In the genomic region with DNA sequence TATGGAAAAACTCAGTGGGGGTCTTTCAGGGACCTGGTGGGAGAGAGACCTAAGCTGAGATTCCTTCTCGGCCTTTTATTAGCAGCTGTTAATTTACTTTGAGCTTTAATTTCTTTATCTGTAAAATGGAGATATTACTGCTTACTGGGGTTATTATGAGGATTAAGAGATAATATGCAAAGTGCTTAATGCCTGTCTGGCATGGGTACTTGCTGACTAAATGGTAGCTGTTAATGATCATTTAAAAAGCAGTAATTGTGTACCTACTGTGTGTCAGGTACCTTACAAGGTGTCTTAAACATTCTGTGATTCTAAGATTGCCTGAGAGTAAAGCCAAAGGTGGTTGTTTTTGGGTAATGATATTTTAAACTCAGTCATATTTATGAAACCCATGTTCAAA, we compare ENCODE assay signal across 12 cellular contexts. TPM values are rescaled to one million over a fixed set of nuclear protein-coding genes. Genes with fewer than 3 reads are reported as not detected.
DNase-seq lines count a peak whose midpoint lies in the region; ATAC-seq, FAIRE-seq and TF ChIP-seq lines count a peak whose summit lies in the region.
"Had no signal": no experiment of that assay in that cellular context is flagged by ENCODE, and none has a peak within 500 bp of the region (broad histone marks: within the 10 kb centered on the region; RNA-seq: fewer than 3 reads in every experiment).

No MANE protein-coding gene starts in this region.

- TF ChIP-seq CTCF in HepG2 (CRISPR knock-in tag; IDR thresholded peaks at IDR 0.05), result no peak
- no peak for TF ChIP-seq CTCF in right lobe of liver (IDR thresholded peaks at IDR 0.05)
- no peak for TF ChIP-seq CTCF in nephron (IDR thresholded peaks at IDR 0.05; ENCODE audit: unreplicated experiment in 3 of 3)
- TF ChIP-seq CTCF in nephron progenitor cell (IDR thresholded peaks at IDR 0.05), result no peak

- peak overlapping the region; percentile 65 to 97 (median 90); a peak in 5 of 6 replicates for H3K4me3 ChIP-seq in HepG2 (replicated peaks in 1 of 3; ENCODE audit: insufficient read depth in 1 of 3, low read depth in 2 of 3, low read length in 3 of 3)
- H3K4me3 ChIP-seq in right lobe of liver, result no peak overlapping the region

- H3K9me3 Mint-ChIP-seq in effector memory CD8-positive, alpha-beta T cell, result no peaks in the 10 kb centered on the region
- H3K9me3 Mint-ChIP-seq in nephron (no peaks in the 10 kb centered on the region), nephron progenitor cell (no peaks in the 10 kb centered on the region)

- H3K9ac ChIP-seq in HepG2 (ENCODE audit: insufficient read depth, low read depth, low read length), result no peak overlapping the region

- WGBS in HepG2 (ENCODE audit: low lambda C conversion rate), result 90% methylated on average over 1 of the region's 1 CpG
- WGBS in right lobe of liver (ENCODE audit: insufficient coverage, low coverage, low lambda C conversion rate, missing lambda C conversion rate), result 50% methylated on average over 1 of the region's 1 CpG

- peak overlapping the region; percentile 85 to 89 for H3K4me3 Mint-ChIP-seq in effector memory CD8-positive, alpha-beta T cell
- H3K4me3 Mint-ChIP-seq in nephron (peak overlapping the region; percentile 85 to 91 (median 88)), nephron progenitor cell (no peak overlapping the region)

- no peak for FAIRE-seq in HepG2 (lab: Jason Lieb, UNC)
- FAIRE-seq: G401.6 had no signal

- POLR2A ChIA-PET in HepG2 (lab: Yijun Ruan, JAX), result interaction anchor here (1.0 to 5.2 kb wide), 4 partner anchors 10 to 35 kb away, joined by 3 to 88 read pairs (median 20); no protein-coding TSS in a partner anchor

- H3K36me3 ChIP-seq in HepG2 (replicated peaks in 1 of 2; ENCODE audit: control insufficient read depth in 1 of 2, insufficient read depth in 2 of 2, low read length in 2 of 2), result peaks cover 0 to 3% of the 10 kb centered on the region in 2 experiments; a peak in 2 of 5 replicates
- H3K36me3 ChIP-seq in right lobe of liver, result no peaks in the 10 kb centered on the region
- H3K36me3 ChIP-seq: left lung had no signal

- H3K4me1 Mint-ChIP-seq in effector memory CD8-positive, alpha-beta T cell (ENCODE audit: low read depth in 2 of 2), result peaks cover 62 to 65% of the 10 kb centered on the region in 2 donors
- H3K4me1 Mint-ChIP-seq in nephron, result peaks cover 16% of the 10 kb centered on the region
- H3K4me1 Mint-ChIP-seq in nephron progenitor cell, result peaks cover 22% of the 10 kb centered on the region

- DNase-seq in HepG2 (ENCODE audit: low spot score), result no peak
- no peak for DNase-seq in right lobe of liver
- no peak for DNase-seq in effector memory CD8-positive, alpha-beta T cell
- no peak for DNase-seq in nephron progenitor cell
- no peak for DNase-seq in SW 1271 (lab: John Stamatoyannopoulos, UW)
- no peak for DNase-seq in NCI-H69 (lab: John Stamatoyannopoulos, UW)
- no peak for DNase-seq in islet precursor cell
- DNase-seq: left lung; NCI-H187; NK-92 treated with Interleukin-12 subunit alpha and Interleukin-12 subunit beta, amount 100 ng/mL, for 24 hours had no signal

- in situ Hi-C loops in HepG2 (cut with HindIII; ENCODE audit: extremely low pct_ligation_motif_present, low pct_unique_long_range_greater_than_20kb), result no loop called here

- H3K27ac ChIP-seq in HepG2 (ENCODE audit: extremely low read length, insufficient read depth, low read length) (no peak overlapping the region), right lobe of liver (no peak overlapping the region)

- ATAC-seq in HepG2 (no peak), right lobe of liver (no peak)
- no peak for ATAC-seq in effector memory CD8-positive, alpha-beta T cell (replicated peaks)
- ATAC-seq: left lung had no signal

- peaks cover 65% of the 10 kb centered on the region for H3K4me1 ChIP-seq in HepG2 (ENCODE audit: insufficient read depth, low read length)
- H3K4me1 ChIP-seq in right lobe of liver, result peaks cover 0 to 31% (median 6%) of the 10 kb centered on the region in 4 donors

- no peaks in the 10 kb centered on the region for H3K27me3 Mint-ChIP-seq in effector memory CD8-positive, alpha-beta T cell
- H3K27me3 Mint-ChIP-seq in nephron (ENCODE audit: low read depth) (peaks cover 58% of the 10 kb centered on the region), nephron progenitor cell (ENCODE audit: low read depth, poor library complexity) (peaks cover 43% of the 10 kb centered on the region)

- no peak for TF ChIP-seq POLR2A in HepG2 (IDR thresholded peaks at IDR 0.05; ENCODE audit: insufficient read depth in 1 of 2, low read depth in 2 of 2, low read length in 2 of 2)
- no peak for TF ChIP-seq POLR2A in right lobe of liver (IDR thresholded peaks at IDR 0.05)

- H3K4me2 ChIP-seq in HepG2 (ENCODE audit: low read depth, low read length), result peak overlapping the region; percentile 81

- CTCF ChIA-PET in HepG2 (lab: Yijun Ruan, JAX; ENCODE audit: low intra/inter-chr PET ratio, low total read pairs), result no interaction called here

- peaks cover 0 to 1% of the 10 kb centered on the region in 2 experiments; a peak in 1 of 5 replicates for H3K27me3 ChIP-seq in HepG2 (ENCODE audit: control insufficient read depth in 1 of 2, insufficient read depth in 2 of 2, low read length in 2 of 2)
- H3K27me3 ChIP-seq in right lobe of liver, result no peaks in the 10 kb centered on the region

- peak overlapping the region in 1 of 2 donors; percentile 77 for H3K27ac Mint-ChIP-seq in effector memory CD8-positive, alpha-beta T cell
- H3K27ac Mint-ChIP-seq in nephron (peak overlapping the region in 1 of 3 experiments; percentile 94), nephron progenitor cell (no peak overlapping the region)

- peaks cover 14% of the 10 kb centered on the region for H4K20me1 ChIP-seq in HepG2 (ENCODE audit: insufficient read depth, low read length)

- BruUV-seq in HepG2 (replicated peaks; lab: Mats Ljungman, UMichigan), result no TSS peak

- peaks cover 66% of the 10 kb centered on the region for H3K79me2 ChIP-seq in HepG2 (ENCODE audit: insufficient read depth, low read length)

- no peak for TF ChIP-seq RAD21 in HepG2 (CRISPR knock-in tag; IDR thresholded peaks at IDR 0.05)

- no peaks in the 10 kb centered on the region for H3K9me3 ChIP-seq in HepG2 (ENCODE audit: low read length)
- H3K9me3 ChIP-seq in right lobe of liver, result no peaks in the 10 kb centered on the region
- H3K9me3 ChIP-seq: left lung had no signal

- TF ChIP-seq EP300 in HepG2 (IDR thresholded peaks at IDR 0.05; ENCODE audit: low read depth in 2 of 2, low read length in 2 of 2) (no peak), HepG2 (CRISPR knock-in tag; IDR thresholded peaks at IDR 0.05; ENCODE audit: borderline replicate concordance) (no peak)

- no peak overlapping the region for H2AFZ ChIP-seq in HepG2 (ENCODE audit: low read length)

- intact Hi-C loops in HepG2 (cut with micrococcal nuclease; ENCODE audit: unreplicated experiment) (no loop called here), right lobe of liver (cut with DNase I) (no loop called here)

- peaks cover 4% of the 10 kb centered on the region for H3K36me3 Mint-ChIP-seq in effector memory CD8-positive, alpha-beta T cell (ENCODE audit: insufficient read depth)
- H3K36me3 Mint-ChIP-seq in nephron (ENCODE audit: low read depth), result no peaks in the 10 kb centered on the region
- H3K36me3 Mint-ChIP-seq in nephron progenitor cell (ENCODE audit: low read depth), result no peaks in the 10 kb centered on the region

TF ChIP-seq in HepG2, 621 proteins besides CTCF, POLR2A, EP300 and RAD21 (continues in another document):
- TF ChIP-seq ZKSCAN1 (IDR thresholded peaks at IDR 0.05; ENCODE audit: low read length), result peak; percentile 66
- TF ChIP-seq, protein P1, sequence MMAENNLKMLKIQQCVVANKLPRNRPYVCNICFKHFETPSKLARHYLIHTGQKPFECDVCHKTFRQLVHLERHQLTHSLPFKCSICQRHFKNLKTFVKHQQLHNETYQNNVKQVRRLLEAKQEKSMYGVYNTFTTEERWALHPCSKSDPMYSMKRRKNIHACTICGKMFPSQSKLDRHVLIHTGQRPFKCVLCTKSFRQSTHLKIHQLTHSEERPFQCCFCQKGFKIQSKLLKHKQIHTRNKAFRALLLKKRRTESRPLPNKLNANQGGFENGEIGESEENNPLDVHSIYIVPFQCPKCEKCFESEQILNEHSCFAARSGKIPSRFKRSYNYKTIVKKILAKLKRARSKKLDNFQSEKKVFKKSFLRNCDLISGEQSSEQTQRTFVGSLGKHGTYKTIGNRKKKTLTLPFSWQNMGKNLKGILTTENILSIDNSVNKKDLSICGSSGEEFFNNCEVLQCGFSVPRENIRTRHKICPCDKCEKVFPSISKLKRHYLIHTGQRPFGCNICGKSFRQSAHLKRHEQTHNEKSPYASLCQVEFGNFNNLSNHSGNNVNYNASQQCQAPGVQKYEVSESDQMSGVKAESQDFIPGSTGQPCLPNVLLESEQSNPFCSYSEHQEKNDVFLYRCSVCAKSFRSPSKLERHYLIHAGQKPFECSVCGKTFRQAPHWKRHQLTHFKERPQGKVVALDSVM (CRISPR knock-in tag; IDR thresholded peaks at IDR 0.05), result no peak
- TF ChIP-seq SOX6 (IDR thresholded peaks at IDR 0.05), result no peak
- TF ChIP-seq SOX6 (CRISPR knock-in tag; IDR thresholded peaks at IDR 0.05), result no peak
- no peak for TF ChIP-seq MTA1 (CRISPR knock-in tag; IDR thresholded peaks at IDR 0.05; ENCODE audit: borderline replicate concordance)
- TF ChIP-seq MYNN (CRISPR knock-in tag; IDR thresholded peaks at IDR 0.05; ENCODE audit: low read depth), result no peak

RNA-seq across cellular contexts. Expression of gene ITGA6, which starts 2.6 kb away (rescaled TPM):
- total RNA-seq in HepG2 (2016; rRNA removed; fragmentation: Illumina TruSeq; extraction: Trizol), result 49.6 and 92.5 TPM in 2 replicates
- total RNA-seq in HepG2 (2016; cell fraction: cytosol; rRNA removed; fragmentation: Illumina TruSeq; extraction: Trizol; ENCODE audit: low read depth), result 4.0 and 7.3 TPM in 2 replicates
- total RNA-seq in HepG2 (2016; cell fraction: insoluble cytoplasmic fraction; rRNA removed; fragmentation: Illumina TruSeq; extraction: Trizol), result 46.0 and 93.0 TPM in 2 replicates
- 20.1 and 25.4 TPM in 2 replicates for total RNA-seq in HepG2 (2016; cell fraction: membrane; rRNA removed; fragmentation: Illumina TruSeq; extraction: Trizol)
- 132 and 146 TPM in 2 replicates for total RNA-seq in HepG2 (2016; cell fraction: nucleus; rRNA removed; fragmentation: Illumina TruSeq; extraction: Trizol)
- polyA plus RNA-seq in HepG2 (2011; rRNA removed), result 21.6 and 24.0 TPM in 2 replicates
- 12.2 and 19.7 TPM in 2 replicates for polyA plus RNA-seq in HepG2 (2011; cell fraction: cytosol; rRNA removed)
- polyA plus RNA-seq in HepG2 (2011; cell fraction: nucleus; rRNA removed), result 24.5 and 30.3 TPM in 2 replicates
- polyA plus RNA-seq in HepG2 (2012), result 55.3 and 56.2 TPM in 2 replicates
- polyA plus RNA-seq in HepG2 (2016; cell fraction: cytosol; fragmentation: Illumina TruSeq; extraction: Trizol; ENCODE audit: low read depth), result 2.1 TPM in 2 replicates
- 27.1 and 28.5 TPM in 2 replicates for polyA plus RNA-seq in HepG2 (2016; cell fraction: insoluble cytoplasmic fraction; fragmentation: Illumina TruSeq; extraction: Trizol; ENCODE audit: low read depth)
- 5.3 and 7.3 TPM in 2 replicates for polyA plus RNA-seq in HepG2 (2016; cell fraction: membrane; fragmentation: Illumina TruSeq; extraction: Trizol; ENCODE audit: low read depth)
- 118 and 128 TPM in 2 replicates for polyA plus RNA-seq in HepG2 (2016; cell fraction: nucleus; fragmentation: Illumina TruSeq; extraction: Trizol; ENCODE audit: insufficient read depth, low read depth)
- 8.5 and 31.2 TPM in 2 replicates for polyA minus RNA-seq in HepG2 (2011; rRNA and poly(A)+ RNA removed; ENCODE audit: low replicate concordance)
- 32.7 and 35.0 TPM in 2 replicates for polyA minus RNA-seq in HepG2 (2011; cell fraction: cytosol; rRNA and poly(A)+ RNA removed)
- 106 and 110 TPM in 2 replicates for polyA minus RNA-seq in HepG2 (2011; cell fraction: nucleus; rRNA and poly(A)+ RNA removed)
- total RNA-seq in right lobe of liver, result 10 to 100 TPM; 10.7 to 26.8 (median 17.2) TPM

Comparison
In these comparisons a context has a peak if more than half of its experiments do, and no peak if none do; other contexts are left out.
1. H3K4me3 ChIP-seq: peak in HepG2 (3 of 3); none in right lobe of liver (0 of 3).